1 cellular context compared by ENCODE assay signal in genomic region chr12:6323340-6323994, GRCh38.
A peak's percentile ranks its signal among the peaks of the same experiment; 100 is the strongest.
TF ChIP-seq lines count a peak whose summit lies in the region.

No MANE protein-coding gene starts in this region.

TF ChIP-seq in GM12878, 131 proteins besides CTCF, POLR2A, EP300 and RAD21:
- TF ChIP-seq TCF3 (IDR thresholded peaks at IDR 0.05; ENCODE audit: borderline replicate concordance, insufficient read depth, low read depth, low read length), result no peak
- peak; percentile 94; the same call in 1 of the 2 replicates for TF ChIP-seq BACH1 (IDR thresholded peaks at IDR 0.05; ENCODE audit: borderline replicate concordance)
- peak; percentile 69 for TF ChIP-seq GATAD2B (conservative IDR thresholded peaks at IDR 0.05; ENCODE audit: low read depth)
- peak; percentile 62 for TF ChIP-seq HDGF (IDR thresholded peaks at IDR 0.05)
- peak; percentile 14; the same call in 1 of the 2 replicates for TF ChIP-seq PKNOX1 (IDR thresholded peaks at IDR 0.05)
- peak; percentile 92 for TF ChIP-seq RELB (IDR thresholded peaks at IDR 0.05; ENCODE audit: low read depth)
- TF ChIP-seq SMARCA5 (IDR thresholded peaks at IDR 0.05), result no peak
- no peak for TF ChIP-seq KDM1A (IDR thresholded peaks at IDR 0.05; ENCODE audit: borderline replicate concordance)
- TF ChIP-seq SRF (IDR thresholded peaks at IDR 0.05; ENCODE audit: low read depth in 2 of 2, low read length in 2 of 2), result no peak
- peak; percentile 78 for TF ChIP-seq EED (IDR thresholded peaks at IDR 0.05; ENCODE audit: low read depth)
- peak; percentile 97 for TF ChIP-seq MEF2B (IDR thresholded peaks at IDR 0.05; ENCODE audit: partially characterized antibody, poor library complexity, severe bottlenecking)
- no peak for TF ChIP-seq MTA3 (IDR thresholded peaks at IDR 0.05; ENCODE audit: borderline replicate concordance, low read length)
- peak; percentile 98 for TF ChIP-seq IKZF2 (IDR thresholded peaks at IDR 0.05)
- no peak for TF ChIP-seq POLR2AphosphoS5 (IDR thresholded peaks at IDR 0.05; ENCODE audit: low read length)
- TF ChIP-seq DPF2 (IDR thresholded peaks at IDR 0.05), result peak; percentile 71
- TF ChIP-seq RB1 (IDR thresholded peaks at IDR 0.05; ENCODE audit: borderline replicate concordance), result no peak
- TF ChIP-seq TCF7 (IDR thresholded peaks at IDR 0.05; ENCODE audit: borderline replicate concordance), result no peak
- peak; percentile 10 to 47; a peak in 1 of 4 replicates for TF ChIP-seq BHLHE40 (IDR thresholded peaks at IDR 0.05; ENCODE audit: borderline replicate concordance in 1 of 2, low read depth in 2 of 2, low read length in 1 of 2)
- peak; percentile 72 for TF ChIP-seq SKIL (IDR thresholded peaks at IDR 0.05; ENCODE audit: low read depth, poor library complexity, severe bottlenecking)
- TF ChIP-seq PAX5 (IDR thresholded peaks at IDR 0.05; ENCODE audit: borderline replicate concordance, low read depth, low read length), result no peak
- no peak; the same call in 1 of the 2 replicates for TF ChIP-seq ZNF687 (IDR thresholded peaks at IDR 0.05)
- no peak for TF ChIP-seq E4F1 (IDR thresholded peaks at IDR 0.05; ENCODE audit: borderline replicate concordance, partially characterized antibody)
- TF ChIP-seq SMC3 (IDR thresholded peaks at IDR 0.05; ENCODE audit: borderline replicate concordance, low read length), result peak; percentile 29; the same call in 1 of the 2 replicates
- no peak for TF ChIP-seq BCLAF1 (IDR thresholded peaks at IDR 0.05)
- TF ChIP-seq IRF4 (IDR thresholded peaks at IDR 0.05; ENCODE audit: low read depth, low read length), result 0 out of 2 replicates have a peak, but pooled peaks have one; percentile 8
- TF ChIP-seq ZNF217 (IDR thresholded peaks at IDR 0.05), result no peak
- peak; percentile 36 for TF ChIP-seq E2F8 (IDR thresholded peaks at IDR 0.05; ENCODE audit: low read depth, partially characterized antibody)
- TF ChIP-seq CUX1 (IDR thresholded peaks at IDR 0.05; ENCODE audit: insufficient replicate concordance, low read depth, low read length), result peak; percentile 71
- 0 out of 2 replicates have a peak, but pooled peaks have one; percentile 46 for TF ChIP-seq NFIC (IDR thresholded peaks at IDR 0.05; ENCODE audit: low read depth, low read length)
- TF ChIP-seq BMI1 (IDR thresholded peaks at IDR 0.05; ENCODE audit: borderline replicate concordance), result 0 out of 2 replicates have a peak, but pooled peaks have one; percentile 39
- TF ChIP-seq TCF12 (IDR thresholded peaks at IDR 0.05; ENCODE audit: low read depth, low read length), result 0 out of 2 replicates have a peak, but pooled peaks have one; percentile 27
- peak; percentile 71 for TF ChIP-seq ATF7 (IDR thresholded peaks at IDR 0.05; ENCODE audit: low read depth)
- TF ChIP-seq NBN (IDR thresholded peaks at IDR 0.05), result peak; percentile 68
- TF ChIP-seq MTA2 (IDR thresholded peaks at IDR 0.05; ENCODE audit: low read depth), result peak; percentile 34; the same call in 1 of the 2 replicates
- TF ChIP-seq IKZF1 (conservative IDR thresholded peaks at IDR 0.05), result peak; percentile 97
